In the genomic region with DNA sequence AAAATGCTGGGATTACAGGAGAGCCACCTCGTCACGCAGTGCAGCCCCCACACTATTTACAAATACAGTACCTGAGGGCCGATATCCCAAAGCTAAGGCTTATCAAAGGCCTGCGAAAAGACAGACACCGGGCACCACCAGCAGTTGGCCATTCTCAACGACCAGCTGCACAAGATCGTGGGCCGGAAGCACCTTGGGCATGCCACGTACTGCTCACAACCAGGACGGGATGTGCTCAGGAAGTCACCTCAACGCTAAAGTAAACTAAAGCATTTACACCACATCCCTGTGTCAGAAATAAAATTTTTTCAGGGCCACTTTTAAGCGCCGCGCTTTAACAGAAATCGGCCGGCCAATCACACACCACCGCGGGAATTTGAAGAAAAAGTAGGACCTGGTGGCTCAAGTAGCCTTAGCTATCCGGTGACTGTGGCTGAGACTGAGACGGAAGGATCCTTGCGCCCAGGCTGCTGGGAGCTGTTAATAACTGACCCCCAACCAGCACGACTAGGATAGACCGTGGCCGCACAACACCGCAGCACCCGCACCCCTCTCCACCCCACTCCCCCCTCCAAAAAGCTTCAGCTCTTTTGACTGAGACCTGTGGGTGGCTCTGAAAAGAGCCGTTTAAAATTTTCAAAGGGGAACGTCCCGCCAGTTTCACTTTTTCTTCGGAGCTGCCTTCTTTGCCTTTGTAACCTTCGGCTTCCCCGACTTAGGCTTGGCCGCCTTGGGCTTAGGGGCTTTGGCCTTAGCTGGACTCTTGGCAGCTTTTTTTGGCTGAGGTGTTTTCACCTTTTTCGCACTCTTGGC, we compare ENCODE assay signal across 8 cellular contexts.
A peak's percentile ranks its signal among the peaks of the same experiment; 100 is the strongest.
DNase-seq lines count a peak whose midpoint lies in the region; ATAC-seq and TF ChIP-seq lines count a peak whose summit lies in the region.

No MANE protein-coding gene starts in this region.

- H3K4me1 ChIP-seq in OCI-LY3 (ENCODE audit: low read length) (peaks cover 16% of the 10 kb centered on the region), gastroesophageal sphincter (peaks cover 0 to 26% (median 5%) of the 10 kb centered on the region in 3 donors)

- H3K9me3 ChIP-seq in OCI-LY3 (ENCODE audit: insufficient read depth, low read length) = no peaks in the 10 kb centered on the region; the same call in 1 of the 2 replicates
- peaks cover 0 to 4% (median 0%) of the 10 kb centered on the region in 3 donors for H3K9me3 ChIP-seq in gastroesophageal sphincter

- H4K20me1 ChIP-seq in OCI-LY3 (ENCODE audit: insufficient read depth, low read length) = no peaks in the 10 kb centered on the region

- TF ChIP-seq EP300 in gastroesophageal sphincter (IDR thresholded peaks at IDR 0.05) = no peak

- H3K27ac ChIP-seq in OCI-LY3 (ENCODE audit: low read length) = peak overlapping the region; percentile 96
- peak overlapping the region; percentile 30 to 83 (median 82) for H3K27ac ChIP-seq in gastroesophageal sphincter

- H3K36me3 Mint-ChIP-seq in activated T-helper 2 cell treated with anti-CD3 and anti-CD28 coated beads, Interferon-gamma antibody, Interleukin-2, Interleukin-4, amounts not matched to agents 10 μg/mL and 5 μg/mL and 100 μg/mL, durations not matched to agents 14 hours and 24 hours and 36 hours (ENCODE audit: low read depth) = no peaks in the 10 kb centered on the region
- no peaks in the 10 kb centered on the region for H3K36me3 Mint-ChIP-seq in osteocyte (ENCODE audit: unreplicated experiment)

- peak; percentile 69 for DNase-seq in activated T-helper 2 cell treated with anti-CD3 and anti-CD28 coated beads, Interferon-gamma antibody, Interleukin-2, Interleukin-4, amounts not matched to agents 10 μg/mL and 5 μg/mL and 100 μg/mL, durations not matched to agents 14 hours and 24 hours and 36 hours (ENCODE audit: low spot score)
- DNase-seq in osteocyte (ENCODE audit: extremely low spot score, unreplicated experiment) = no peak
- DNase-seq in GM19238 (ENCODE audit: insufficient read length, low spot score) = no peak

- H3K79me2 ChIP-seq in OCI-LY3 (ENCODE audit: low read length) = no peaks in the 10 kb centered on the region

- H3K27me3 Mint-ChIP-seq in activated T-helper 2 cell treated with anti-CD3 and anti-CD28 coated beads, Interferon-gamma antibody, Interleukin-2, Interleukin-4, amounts not matched to agents 10 μg/mL and 5 μg/mL and 100 μg/mL, durations not matched to agents 14 hours and 24 hours and 36 hours (ENCODE audit: low read depth) = no peaks in the 10 kb centered on the region
- no peaks in the 10 kb centered on the region for H3K27me3 Mint-ChIP-seq in osteocyte (ENCODE audit: unreplicated experiment)

- no peaks in the 10 kb centered on the region for H3K36me3 ChIP-seq in OCI-LY3 (replicated peaks; ENCODE audit: low read depth, low read length)
- no peaks in the 10 kb centered on the region for H3K36me3 ChIP-seq in gastroesophageal sphincter

- no peaks in the 10 kb centered on the region for H3K9me3 Mint-ChIP-seq in activated T-helper 2 cell treated with anti-CD3 and anti-CD28 coated beads, Interferon-gamma antibody, Interleukin-2, Interleukin-4, amounts not matched to agents 10 μg/mL and 5 μg/mL and 100 μg/mL, durations not matched to agents 14 hours and 24 hours and 36 hours
- H3K9me3 Mint-ChIP-seq in osteocyte (ENCODE audit: unreplicated experiment) = no peaks in the 10 kb centered on the region

- peak in 1 of 2 donors; percentile 26 for TF ChIP-seq POLR2A in gastroesophageal sphincter (IDR thresholded peaks at IDR 0.05)

- ATAC-seq in GM18511 (IDR thresholded peaks at IDR 0.05; ENCODE audit: unreplicated experiment) (peak; percentile 59), HG02884 (IDR thresholded peaks at IDR 0.05; ENCODE audit: unreplicated experiment) (peak; percentile 34), gastroesophageal sphincter (peak; percentile 54), GM18519 (IDR thresholded peaks at IDR 0.05; ENCODE audit: low FRiP score, unreplicated experiment) (no peak)

- peak overlapping the region; percentile 93 for H3K4me2 ChIP-seq in OCI-LY3 (ENCODE audit: low read length)

- H3K27ac Mint-ChIP-seq in activated T-helper 2 cell treated with anti-CD3 and anti-CD28 coated beads, Interferon-gamma antibody, Interleukin-2, Interleukin-4, amounts not matched to agents 10 μg/mL and 5 μg/mL and 100 μg/mL, durations not matched to agents 14 hours and 24 hours and 36 hours = peak overlapping the region; percentile 99
- peak overlapping the region; percentile 94 for H3K27ac Mint-ChIP-seq in osteocyte (ENCODE audit: unreplicated experiment)

- H3K9ac ChIP-seq in OCI-LY3 (ENCODE audit: low read length) = peak overlapping the region; percentile 92

- H2AFZ ChIP-seq in OCI-LY3 (ENCODE audit: low read depth, low read length) = peak overlapping the region; percentile 83

- peaks cover 47% of the 10 kb centered on the region for H3K4me1 Mint-ChIP-seq in activated T-helper 2 cell treated with anti-CD3 and anti-CD28 coated beads, Interferon-gamma antibody, Interleukin-2, Interleukin-4, amounts not matched to agents 10 μg/mL and 5 μg/mL and 100 μg/mL, durations not matched to agents 14 hours and 24 hours and 36 hours (ENCODE audit: low read depth)
- peaks cover 22% of the 10 kb centered on the region for H3K4me1 Mint-ChIP-seq in osteocyte (ENCODE audit: unreplicated experiment)

- TF ChIP-seq CTCF in OCI-LY3 (IDR thresholded peaks at IDR 0.05; ENCODE audit: low read depth, low read length) (no peak), gastroesophageal sphincter (IDR thresholded peaks at IDR 0.05) (no peak), osteocyte (IDR thresholded peaks at IDR 0.05) (no peak)

- 0 to 1% methylated on average over 22 to 23 of the region's 34 CpGs for WGBS in gastroesophageal sphincter (ENCODE audit: low coverage in 1 of 2), 2 donors

- intact Hi-C loops in activated T-helper 2 cell treated with anti-CD3 and anti-CD28 coated beads, Interferon-gamma antibody, Interleukin-2, Interleukin-4, amounts not matched to agents 10 μg/mL and 5 μg/mL and 100 μg/mL, durations not matched to agents 14 hours and 24 hours and 36 hours (cut with micrococcal nuclease) = loop anchor here (1.0 to 10.0 kb wide), 6 partner anchors 10 to 901 kb away; a partner anchor contains a TSS

- H3K27me3 ChIP-seq in OCI-LY3 (ENCODE audit: low read depth, low read length) (no peaks in the 10 kb centered on the region), gastroesophageal sphincter (peaks cover 89% of the 10 kb centered on the region)

- H3K4me3 ChIP-seq in OCI-LY3 (ENCODE audit: low read length) (peak overlapping the region; percentile 81), gastroesophageal sphincter (peak overlapping the region; percentile 28 to 54)

- peak overlapping the region; percentile 86 for H3K4me3 Mint-ChIP-seq in activated T-helper 2 cell treated with anti-CD3 and anti-CD28 coated beads, Interferon-gamma antibody, Interleukin-2, Interleukin-4, amounts not matched to agents 10 μg/mL and 5 μg/mL and 100 μg/mL, durations not matched to agents 14 hours and 24 hours and 36 hours (ENCODE audit: low read depth)
- H3K4me3 Mint-ChIP-seq in osteocyte (ENCODE audit: unreplicated experiment) = peak overlapping the region; percentile 80
